ENCODE assay signal across 8 cellular contexts in the genomic region with DNA sequence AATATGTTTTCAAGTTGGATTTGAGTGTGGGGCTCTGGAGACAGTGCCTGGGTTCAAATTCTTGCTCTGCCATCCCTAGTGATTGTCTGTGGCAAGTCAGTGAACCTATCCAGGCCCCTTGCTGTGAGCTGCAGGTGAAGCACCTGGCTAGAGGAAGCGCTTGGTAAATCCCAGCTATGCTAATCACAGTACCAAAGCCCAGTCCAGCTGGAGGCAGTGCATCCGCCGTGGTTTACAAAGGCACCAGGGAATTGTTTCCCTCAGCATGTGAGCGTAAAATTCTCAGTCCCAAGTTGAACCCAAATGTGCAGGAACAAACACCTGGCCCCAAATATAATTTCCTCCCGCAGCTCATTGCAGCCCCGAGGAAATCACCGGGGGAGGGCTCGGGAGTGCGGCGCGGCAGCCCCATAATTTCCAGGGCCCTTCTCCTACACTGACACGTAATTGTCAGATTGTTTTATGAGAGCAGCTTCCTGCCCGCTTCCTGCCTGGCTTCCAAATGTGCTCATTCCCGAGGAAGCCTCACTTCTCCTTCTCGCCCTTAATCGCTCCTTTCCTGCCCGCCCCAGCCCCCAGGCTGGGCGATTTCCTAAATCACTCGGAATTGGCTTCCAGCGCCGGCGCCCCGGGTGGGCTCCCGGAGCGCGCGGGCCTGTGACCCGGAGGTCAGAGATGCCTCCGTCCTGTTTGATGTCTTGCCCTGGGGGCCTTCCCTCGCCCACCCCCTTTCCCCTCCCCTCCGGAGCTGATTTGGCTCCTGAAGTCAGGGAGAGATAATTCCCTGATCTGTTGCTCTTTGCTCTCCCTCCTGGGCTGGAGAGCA.
DNase-seq lines count a peak whose midpoint lies in the region; ATAC-seq, FAIRE-seq and TF ChIP-seq lines count a peak whose summit lies in the region.

No MANE protein-coding gene starts in this region.

- H4K20me1 ChIP-seq in PC-3 (ENCODE audit: low read length), result no peaks in the 10 kb centered on the region

- peak overlapping the region; percentile 76 for H3K4me2 ChIP-seq in PC-3 (ENCODE audit: low read length)

- H2AFZ ChIP-seq in PC-3 (ENCODE audit: low read length), result peak overlapping the region; percentile 67; the same call in 1 of the 2 replicates

- intact Hi-C loops in PC-3 (cut with micrococcal nuclease), result no loop called here
- intact Hi-C loops in Right ventricle myocardium superior (cut with DNase I), result no loop called here

- POLR2A ChIA-PET in PC-3 (lab: Charles Lee; ENCODE audit: unreplicated experiment), result no interaction called here

- peaks cover 14% of the 10 kb centered on the region; the same call in 1 of the 2 replicates for H3K4me1 ChIP-seq in PC-3 (ENCODE audit: insufficient read depth, low read length)

- CTCF ChIA-PET in PC-3 (lab: Charles Lee), result interaction anchor here (0.8 to 0.9 kb wide), 2 partner anchors 36 to 104 kb away, joined by 4 read pairs; no protein-coding TSS in a partner anchor

- H3K79me2 ChIP-seq in PC-3 (ENCODE audit: low read length), result no peaks in the 10 kb centered on the region

- no peak for FAIRE-seq in H54 (lab: Jason Lieb, UNC)

- 0 out of 2 replicates have a peak overlapping the region, but pooled peaks have one; percentile 4 for H3K27ac ChIP-seq in PC-3 (ENCODE audit: low read length)

- DNase-seq in H54 (ENCODE audit: insufficient read length, low spot score), result peak; percentile 32
- DNase-seq in PC-3, result peak; percentile 33
- DNase-seq in Right ventricle myocardium superior, result peak; percentile 41
- peak; percentile 65 for DNase-seq in retina
- DNase-seq in DMS53 treated with DMSO at 0.1 percent for 48 hours (lab: John Stamatoyannopoulos, UW; ENCODE audit: unreplicated experiment), result no peak
- no peak for DNase-seq in superior temporal gyrus (ENCODE audit: extremely low spot score)

- H3K36me3 ChIP-seq in PC-3 (ENCODE audit: low read depth, low read length), result no peaks in the 10 kb centered on the region

- H3K9me3 ChIP-seq in PC-3 (ENCODE audit: low read length), result no peaks in the 10 kb centered on the region

- TF ChIP-seq POLR2A in H54 (IDR thresholded peaks at IDR 0.05; ENCODE audit: low read depth, low read length), result no peak

- H3K9me2 ChIP-seq in PC-3 (replicated peaks; ENCODE audit: low read length), result no peaks in the 10 kb centered on the region

- peak overlapping the region; percentile 33 for H3K9ac ChIP-seq in PC-3 (ENCODE audit: low read length)

- ATAC-seq in PC-3 (peak; percentile 57), Right ventricle myocardium superior (ENCODE audit: poor library complexity) (peak; percentile 54), HG03378 (IDR thresholded peaks at IDR 0.05; ENCODE audit: unreplicated experiment) (no peak), HG03097 (IDR thresholded peaks at IDR 0.05; ENCODE audit: low FRiP score, unreplicated experiment) (no peak)

- H3K4me3 ChIP-seq in PC-3 (ENCODE audit: low read length), result peak overlapping the region; percentile 60

- TF ChIP-seq CTCF in PC-3 (conservative IDR thresholded peaks at IDR 0.05; ENCODE audit: low read depth, low read length), result no peak

- no peaks in the 10 kb centered on the region for H3F3A ChIP-seq in PC-3 (ENCODE audit: low read length, unreplicated experiment)

- BruUV-seq in PC-3 (replicated peaks; lab: Mats Ljungman, UMichigan), result TSS peak; percentile 75

- no peaks in the 10 kb centered on the region for H3K27me3 ChIP-seq in PC-3 (ENCODE audit: low read length)

Comparison
In these comparisons a context has a peak if more than half of its experiments do, and no peak if none do; other contexts are left out.
1. DNase-seq: peak in H54 (single experiment), PC-3 (single experiment), Right ventricle myocardium superior (single experiment) and retina (single experiment); none in DMS53 treated with DMSO at 0.1 percent for 48 hours (single experiment) and superior temporal gyrus (single experiment).
2. ATAC-seq: peak in PC-3 (single experiment) and Right ventricle myocardium superior (single experiment); none in HG03378 (single experiment) and HG03097 (single experiment).